ENCODE assay signal across 11 cellular contexts in genomic region chr1:215001419-215002021, GRCh38.
DNase-seq lines count a peak whose midpoint lies in the region; ATAC-seq, FAIRE-seq and TF ChIP-seq lines count a peak whose summit lies in the region.
"Had no signal": no experiment of that assay in that cellular context is flagged by ENCODE, and none has a peak within 500 bp of the region (broad histone marks: within the 10 kb centered on the region; RNA-seq: fewer than 3 reads in every experiment).

No MANE protein-coding gene starts in this region.

- H3K79me2 ChIP-seq in PC-3 (ENCODE audit: low read length) = no peaks in the 10 kb centered on the region

- H3K9me3 ChIP-seq in left lung (no peaks in the 10 kb centered on the region), PC-3 (ENCODE audit: low read length) (no peaks in the 10 kb centered on the region)

- TF ChIP-seq CTCF in left lung (IDR thresholded peaks at IDR 0.05) (no peak), PC-3 (conservative IDR thresholded peaks at IDR 0.05; ENCODE audit: low read depth, low read length) (no peak)

- H3K4me3 Mint-ChIP-seq in immature natural killer cell = no peak overlapping the region
- H3K4me3 Mint-ChIP-seq: CD4-positive, alpha-beta T cell had no signal

- intact Hi-C loops in left lung (cut with DNase I) (no loop called here), PC-3 (cut with micrococcal nuclease) (no loop called here)

- peak; percentile 38 for FAIRE-seq in GM18507 (lab: Jason Lieb, UNC)
- FAIRE-seq: H54 had no signal

- no peaks in the 10 kb centered on the region for H3K36me3 Mint-ChIP-seq in immature natural killer cell

- H3K36me3 ChIP-seq in left lung = no peaks in the 10 kb centered on the region
- no peaks in the 10 kb centered on the region for H3K36me3 ChIP-seq in PC-3 (ENCODE audit: low read depth, low read length)

- CTCF ChIA-PET in PC-3 (lab: Charles Lee) = no interaction called here

- H3K27me3 ChIP-seq in left lung (no peaks in the 10 kb centered on the region), PC-3 (ENCODE audit: low read length) (no peaks in the 10 kb centered on the region)

- H4K20me1 ChIP-seq in PC-3 (ENCODE audit: low read length) = no peaks in the 10 kb centered on the region

- H2AFZ ChIP-seq in PC-3 (ENCODE audit: low read length) = no peak overlapping the region

- no peaks in the 10 kb centered on the region for H3K9me2 ChIP-seq in PC-3 (replicated peaks; ENCODE audit: low read length)

- H3K27ac ChIP-seq in left lung = no peak overlapping the region
- H3K27ac ChIP-seq in PC-3 (ENCODE audit: low read length) = no peak overlapping the region

- no peak for DNase-seq in GM18507 (ENCODE audit: extremely low spot score, insufficient read length, low read depth)
- peak; percentile 35 for DNase-seq in NOMO-1 treated with dmso at 0.1 percent for 144 hours (lab: John Stamatoyannopoulos, UW; ENCODE audit: unreplicated experiment)
- no peak for DNase-seq in left lung
- no peak for DNase-seq in immature natural killer cell
- DNase-seq in PC-3 = no peak
- DNase-seq in NCI-H2029 treated with DMSO at 0.1 percent for 48 hours (lab: John Stamatoyannopoulos, UW) = no peak
- DNase-seq: CD4-positive, alpha-beta T cell; NCI-H1930 had no signal

- no TSS peak for BruUV-seq in PC-3 (replicated peaks; lab: Mats Ljungman, UMichigan)

- peak; percentile 86 for ATAC-seq in GM21381 (IDR thresholded peaks at IDR 0.05; ENCODE audit: unreplicated experiment)
- peak; percentile 95 for ATAC-seq in HG03064 (IDR thresholded peaks at IDR 0.05; ENCODE audit: low read depth, unreplicated experiment)
- no peak for ATAC-seq in left lung
- ATAC-seq in PC-3 = no peak

- POLR2A ChIA-PET in PC-3 (lab: Charles Lee; ENCODE audit: unreplicated experiment) = no interaction called here

- no peaks in the 10 kb centered on the region for H3F3A ChIP-seq in PC-3 (ENCODE audit: low read length, unreplicated experiment)

- no peaks in the 10 kb centered on the region for H3K27me3 Mint-ChIP-seq in immature natural killer cell (ENCODE audit: low read depth in 3 of 3)

- no peak overlapping the region for H3K27ac Mint-ChIP-seq in immature natural killer cell
- H3K27ac Mint-ChIP-seq: CD4-positive, alpha-beta T cell had no signal

- H3K9ac ChIP-seq in PC-3 (ENCODE audit: low read length) = no peak overlapping the region

- H3K4me1 ChIP-seq in left lung (no peaks in the 10 kb centered on the region), PC-3 (ENCODE audit: insufficient read depth, low read length) (0 out of 2 replicates have a peak, but pooled peaks cover 5% of the 10 kb centered on the region)

- H3K4me1 Mint-ChIP-seq in immature natural killer cell = no peaks in the 10 kb centered on the region

- H3K9me3 Mint-ChIP-seq in immature natural killer cell = peaks cover 0 to 26% (median 6%) of the 10 kb centered on the region in 6 donors
- H3K9me3 Mint-ChIP-seq: CD4-positive, alpha-beta T cell had no signal

- H3K4me3 ChIP-seq in left lung = no peak overlapping the region
- H3K4me3 ChIP-seq in PC-3 (ENCODE audit: low read length) = no peak overlapping the region

- H3K4me2 ChIP-seq in PC-3 (ENCODE audit: low read length) = no peak overlapping the region

Comparison
In these comparisons a context has a peak if more than half of its experiments do, and no peak if none do; other contexts are left out.
1. ATAC-seq: peak in GM21381 (single experiment) and HG03064 (single experiment); none in left lung (single experiment) and PC-3 (single experiment).